In the genomic region with DNA sequence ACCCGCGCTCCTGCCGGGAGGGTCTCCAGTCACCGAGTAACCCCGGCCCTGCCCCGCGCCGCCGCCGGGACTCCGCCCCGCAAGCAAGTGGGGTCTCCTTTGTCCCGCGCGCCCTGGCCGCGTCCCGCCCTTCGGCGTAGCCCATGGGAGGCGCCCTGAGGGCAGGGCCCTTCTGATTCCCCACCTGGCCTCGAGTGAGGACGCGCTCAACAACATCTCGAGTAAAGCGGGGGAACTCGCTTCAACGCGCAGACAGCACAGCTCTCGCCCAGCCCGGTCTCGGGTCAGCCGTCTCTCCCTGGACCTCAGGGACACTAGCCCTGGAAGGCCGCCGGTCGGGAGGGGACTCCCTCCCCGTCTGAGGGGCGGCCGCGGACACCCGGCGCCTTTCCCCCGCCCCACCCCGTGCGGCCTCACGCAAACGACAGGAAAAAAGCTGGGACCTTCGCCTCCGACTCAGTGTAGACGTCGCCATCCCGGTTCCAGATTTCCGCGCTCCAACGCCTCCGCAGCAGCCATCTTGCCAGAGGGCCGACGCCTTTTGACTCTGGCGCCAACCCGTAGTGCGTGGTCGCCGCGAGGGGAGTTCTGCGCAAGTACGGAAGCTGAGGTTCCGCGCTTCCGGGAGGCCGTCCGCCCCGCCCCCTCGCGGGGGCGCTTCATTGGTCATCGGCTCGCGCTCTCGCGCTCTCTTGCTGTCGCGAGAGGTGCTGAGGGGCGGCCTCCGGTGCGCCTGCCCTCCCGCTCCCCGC, we compare ENCODE assay signal across 1 cellular context.
TF ChIP-seq lines count a peak whose summit lies in the region.

No MANE protein-coding gene starts in this region.

TF ChIP-seq in HepG2, 621 proteins besides CTCF, POLR2A, EP300 and RAD21 (continued from another document and continues in another):
- TF ChIP-seq, protein P1, sequence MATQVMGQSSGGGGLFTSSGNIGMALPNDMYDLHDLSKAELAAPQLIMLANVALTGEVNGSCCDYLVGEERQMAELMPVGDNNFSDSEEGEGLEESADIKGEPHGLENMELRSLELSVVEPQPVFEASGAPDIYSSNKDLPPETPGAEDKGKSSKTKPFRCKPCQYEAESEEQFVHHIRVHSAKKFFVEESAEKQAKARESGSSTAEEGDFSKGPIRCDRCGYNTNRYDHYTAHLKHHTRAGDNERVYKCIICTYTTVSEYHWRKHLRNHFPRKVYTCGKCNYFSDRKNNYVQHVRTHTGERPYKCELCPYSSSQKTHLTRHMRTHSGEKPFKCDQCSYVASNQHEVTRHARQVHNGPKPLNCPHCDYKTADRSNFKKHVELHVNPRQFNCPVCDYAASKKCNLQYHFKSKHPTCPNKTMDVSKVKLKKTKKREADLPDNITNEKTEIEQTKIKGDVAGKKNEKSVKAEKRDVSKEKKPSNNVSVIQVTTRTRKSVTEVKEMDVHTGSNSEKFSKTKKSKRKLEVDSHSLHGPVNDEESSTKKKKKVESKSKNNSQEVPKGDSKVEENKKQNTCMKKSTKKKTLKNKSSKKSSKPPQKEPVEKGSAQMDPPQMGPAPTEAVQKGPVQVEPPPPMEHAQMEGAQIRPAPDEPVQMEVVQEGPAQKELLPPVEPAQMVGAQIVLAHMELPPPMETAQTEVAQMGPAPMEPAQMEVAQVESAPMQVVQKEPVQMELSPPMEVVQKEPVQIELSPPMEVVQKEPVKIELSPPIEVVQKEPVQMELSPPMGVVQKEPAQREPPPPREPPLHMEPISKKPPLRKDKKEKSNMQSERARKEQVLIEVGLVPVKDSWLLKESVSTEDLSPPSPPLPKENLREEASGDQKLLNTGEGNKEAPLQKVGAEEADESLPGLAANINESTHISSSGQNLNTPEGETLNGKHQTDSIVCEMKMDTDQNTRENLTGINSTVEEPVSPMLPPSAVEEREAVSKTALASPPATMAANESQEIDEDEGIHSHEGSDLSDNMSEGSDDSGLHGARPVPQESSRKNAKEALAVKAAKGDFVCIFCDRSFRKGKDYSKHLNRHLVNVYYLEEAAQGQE (IDR thresholded peaks at IDR 0.05; ENCODE audit: borderline replicate concordance in 1 of 2, low read depth in 1 of 2, low read length in 2 of 2), result peak in 1 of 2 experiments; percentile 66; a peak in 1 of 4 replicates
- TF ChIP-seq, protein P2, sequence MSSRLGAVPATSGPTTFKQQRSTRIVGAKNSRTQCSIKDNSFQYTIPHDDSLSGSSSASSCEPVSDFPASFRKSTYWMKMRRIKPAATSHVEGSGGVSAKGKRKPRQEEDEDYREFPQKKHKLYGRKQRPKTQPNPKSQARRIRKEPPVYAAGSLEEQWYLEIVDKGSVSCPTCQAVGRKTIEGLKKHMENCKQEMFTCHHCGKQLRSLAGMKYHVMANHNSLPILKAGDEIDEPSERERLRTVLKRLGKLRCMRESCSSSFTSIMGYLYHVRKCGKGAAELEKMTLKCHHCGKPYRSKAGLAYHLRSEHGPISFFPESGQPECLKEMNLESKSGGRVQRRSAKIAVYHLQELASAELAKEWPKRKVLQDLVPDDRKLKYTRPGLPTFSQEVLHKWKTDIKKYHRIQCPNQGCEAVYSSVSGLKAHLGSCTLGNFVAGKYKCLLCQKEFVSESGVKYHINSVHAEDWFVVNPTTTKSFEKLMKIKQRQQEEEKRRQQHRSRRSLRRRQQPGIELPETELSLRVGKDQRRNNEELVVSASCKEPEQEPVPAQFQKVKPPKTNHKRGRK (CRISPR knock-in tag; IDR thresholded peaks at IDR 0.05), result no peak
- TF ChIP-seq, protein P3, sequence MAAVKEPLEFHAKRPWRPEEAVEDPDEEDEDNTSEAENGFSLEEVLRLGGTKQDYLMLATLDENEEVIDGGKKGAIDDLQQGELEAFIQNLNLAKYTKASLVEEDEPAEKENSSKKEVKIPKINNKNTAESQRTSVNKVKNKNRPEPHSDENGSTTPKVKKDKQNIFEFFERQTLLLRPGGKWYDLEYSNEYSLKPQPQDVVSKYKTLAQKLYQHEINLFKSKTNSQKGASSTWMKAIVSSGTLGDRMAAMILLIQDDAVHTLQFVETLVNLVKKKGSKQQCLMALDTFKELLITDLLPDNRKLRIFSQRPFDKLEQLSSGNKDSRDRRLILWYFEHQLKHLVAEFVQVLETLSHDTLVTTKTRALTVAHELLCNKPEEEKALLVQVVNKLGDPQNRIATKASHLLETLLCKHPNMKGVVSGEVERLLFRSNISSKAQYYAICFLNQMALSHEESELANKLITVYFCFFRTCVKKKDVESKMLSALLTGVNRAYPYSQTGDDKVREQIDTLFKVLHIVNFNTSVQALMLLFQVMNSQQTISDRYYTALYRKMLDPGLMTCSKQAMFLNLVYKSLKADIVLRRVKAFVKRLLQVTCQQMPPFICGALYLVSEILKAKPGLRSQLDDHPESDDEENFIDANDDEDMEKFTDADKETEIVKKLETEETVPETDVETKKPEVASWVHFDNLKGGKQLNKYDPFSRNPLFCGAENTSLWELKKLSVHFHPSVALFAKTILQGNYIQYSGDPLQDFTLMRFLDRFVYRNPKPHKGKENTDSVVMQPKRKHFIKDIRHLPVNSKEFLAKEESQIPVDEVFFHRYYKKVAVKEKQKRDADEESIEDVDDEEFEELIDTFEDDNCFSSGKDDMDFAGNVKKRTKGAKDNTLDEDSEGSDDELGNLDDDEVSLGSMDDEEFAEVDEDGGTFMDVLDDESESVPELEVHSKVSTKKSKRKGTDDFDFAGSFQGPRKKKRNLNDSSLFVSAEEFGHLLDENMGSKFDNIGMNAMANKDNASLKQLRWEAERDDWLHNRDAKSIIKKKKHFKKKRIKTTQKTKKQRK (IDR thresholded peaks at IDR 0.05; ENCODE audit: low read length), result no peak
- TF ChIP-seq KLF6 (CRISPR knock-in tag; IDR thresholded peaks at IDR 0.05), result peak; percentile 95; the same call in 1 of the 2 replicates
- no peak for TF ChIP-seq XRCC5 (optimal IDR thresholded peaks at IDR 0.05; ENCODE audit: low read length)
- TF ChIP-seq NONO (IDR thresholded peaks at IDR 0.05), result no peak
- peak; percentile 98 for TF ChIP-seq NONO (CRISPR knock-in tag; conservative IDR thresholded peaks at IDR 0.05)
- TF ChIP-seq SALL1 (CRISPR knock-in tag; IDR thresholded peaks at IDR 0.05), result peak; percentile 87
- TF ChIP-seq ZSCAN12 (CRISPR knock-in tag; IDR thresholded peaks at IDR 0.05), result peak; percentile 98
- peak; percentile 93 for TF ChIP-seq ZNF343 (CRISPR knock-in tag; IDR thresholded peaks at IDR 0.05)
- TF ChIP-seq KDM5B (CRISPR knock-in tag; IDR thresholded peaks at IDR 0.05; ENCODE audit: borderline replicate concordance), result peak; percentile 98
- TF ChIP-seq MEIS2 (CRISPR knock-in tag; IDR thresholded peaks at IDR 0.05), result peak; percentile 71; the same call in 1 of the 2 replicates
- TF ChIP-seq, protein P4, sequence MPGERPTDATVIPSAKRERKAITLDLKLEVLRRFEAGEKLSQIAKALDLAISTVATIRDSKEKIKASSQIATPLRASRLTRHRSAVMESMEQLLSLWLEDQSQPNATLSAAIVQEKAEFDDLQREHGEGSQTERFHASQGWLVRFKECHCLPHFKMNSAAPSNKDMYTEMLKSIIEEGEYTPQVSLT (CRISPR knock-in tag; IDR thresholded peaks at IDR 0.05; ENCODE audit: borderline replicate concordance, low read depth), result peak; percentile 93; the same call in 1 of the 2 replicates
- no peak for TF ChIP-seq ZSCAN30 (CRISPR knock-in tag; IDR thresholded peaks at IDR 0.05)
- TF ChIP-seq TEAD2 (CRISPR knock-in tag; IDR thresholded peaks at IDR 0.05), result peak; percentile 92
- TF ChIP-seq, protein P5, sequence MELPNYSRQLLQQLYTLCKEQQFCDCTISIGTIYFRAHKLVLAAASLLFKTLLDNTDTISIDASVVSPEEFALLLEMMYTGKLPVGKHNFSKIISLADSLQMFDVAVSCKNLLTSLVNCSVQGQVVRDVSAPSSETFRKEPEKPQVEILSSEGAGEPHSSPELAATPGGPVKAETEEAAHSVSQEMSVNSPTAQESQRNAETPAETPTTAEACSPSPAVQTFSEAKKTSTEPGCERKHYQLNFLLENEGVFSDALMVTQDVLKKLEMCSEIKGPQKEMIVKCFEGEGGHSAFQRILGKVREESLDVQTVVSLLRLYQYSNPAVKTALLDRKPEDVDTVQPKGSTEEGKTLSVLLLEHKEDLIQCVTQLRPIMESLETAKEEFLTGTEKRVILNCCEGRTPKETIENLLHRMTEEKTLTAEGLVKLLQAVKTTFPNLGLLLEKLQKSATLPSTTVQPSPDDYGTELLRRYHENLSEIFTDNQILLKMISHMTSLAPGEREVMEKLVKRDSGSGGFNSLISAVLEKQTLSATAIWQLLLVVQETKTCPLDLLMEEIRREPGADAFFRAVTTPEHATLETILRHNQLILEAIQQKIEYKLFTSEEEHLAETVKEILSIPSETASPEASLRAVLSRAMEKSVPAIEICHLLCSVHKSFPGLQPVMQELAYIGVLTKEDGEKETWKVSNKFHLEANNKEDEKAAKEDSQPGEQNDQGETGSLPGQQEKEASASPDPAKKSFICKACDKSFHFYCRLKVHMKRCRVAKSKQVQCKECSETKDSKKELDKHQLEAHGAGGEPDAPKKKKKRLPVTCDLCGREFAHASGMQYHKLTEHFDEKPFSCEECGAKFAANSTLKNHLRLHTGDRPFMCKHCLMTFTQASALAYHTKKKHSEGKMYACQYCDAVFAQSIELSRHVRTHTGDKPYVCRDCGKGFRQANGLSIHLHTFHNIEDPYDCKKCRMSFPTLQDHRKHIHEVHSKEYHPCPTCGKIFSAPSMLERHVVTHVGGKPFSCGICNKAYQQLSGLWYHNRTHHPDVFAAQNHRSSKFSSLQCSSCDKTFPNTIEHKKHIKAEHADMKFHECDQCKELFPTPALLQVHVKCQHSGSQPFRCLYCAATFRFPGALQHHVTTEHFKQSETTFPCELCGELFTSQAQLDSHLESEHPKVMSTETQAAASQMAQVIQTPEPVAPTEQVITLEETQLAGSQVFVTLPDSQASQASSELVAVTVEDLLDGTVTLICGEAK (IDR thresholded peaks at IDR 0.05), result peak; percentile 51; the same call in 1 of the 2 replicates
- TF ChIP-seq, protein P5 (CRISPR knock-in tag; IDR thresholded peaks at IDR 0.05), result peak; percentile 91
- TF ChIP-seq ZSCAN29 (CRISPR knock-in tag; conservative IDR thresholded peaks at IDR 0.05), result peak; percentile 95
- peak; percentile 95 for TF ChIP-seq ZNF563 (CRISPR knock-in tag; IDR thresholded peaks at IDR 0.05)
- peak; percentile 74 for TF ChIP-seq HNRNPLL (IDR thresholded peaks at IDR 0.05; ENCODE audit: low read depth, low read length, poor library complexity, severe bottlenecking)
- TF ChIP-seq CCDC6 (CRISPR knock-in tag; IDR thresholded peaks at IDR 0.05), result peak; percentile 83
- TF ChIP-seq ZNF446 (CRISPR knock-in tag; IDR thresholded peaks at IDR 0.05), result peak; percentile 77
- 0 out of 2 replicates have a peak, but pooled peaks have one; percentile 65 for TF ChIP-seq HOXA7 (CRISPR knock-in tag; IDR thresholded peaks at IDR 0.05)
- peak; percentile 82 for TF ChIP-seq TARDBP (CRISPR knock-in tag; IDR thresholded peaks at IDR 0.05)
- peak; percentile 89 for TF ChIP-seq ZBTB42 (CRISPR knock-in tag; IDR thresholded peaks at IDR 0.05)
- peak; percentile 75 for TF ChIP-seq CAMTA2 (CRISPR knock-in tag; IDR thresholded peaks at IDR 0.05; ENCODE audit: borderline replicate concordance)
- TF ChIP-seq TP53 (CRISPR knock-in tag; conservative IDR thresholded peaks at IDR 0.05), result peak; percentile 95
- TF ChIP-seq ZSCAN20 (CRISPR knock-in tag; IDR thresholded peaks at IDR 0.05; ENCODE audit: borderline replicate concordance), result peak; percentile 79; the same call in 1 of the 2 replicates
- TF ChIP-seq NCOA1 (CRISPR knock-in tag; IDR thresholded peaks at IDR 0.05), result 0 out of 2 replicates have a peak, but pooled peaks have one; percentile 44
- TF ChIP-seq ZIK1 (CRISPR knock-in tag; IDR thresholded peaks at IDR 0.05; ENCODE audit: borderline replicate concordance, low read depth), result peak; percentile 97; the same call in 1 of the 2 replicates
- TF ChIP-seq PHF21A (CRISPR knock-in tag; IDR thresholded peaks at IDR 0.05), result peak; percentile 78; the same call in 1 of the 2 replicates
